4 cellular contexts compared by ENCODE assay signal in genomic region chr12:72729451-72730010, GRCh38.
"Had no signal": no experiment of that assay in that cellular context is flagged by ENCODE, and none has a peak within 500 bp of the region (broad histone marks: within the 10 kb centered on the region; RNA-seq: fewer than 3 reads in every experiment).

No MANE protein-coding gene starts in this region.

- H3K4me3 ChIP-seq: K562 had no signal

- DNase-seq: IMR-90, KBM-7, KG1 had no signal
